ENCODE assay signal across 27 cellular contexts in genomic region chr10:72761498-72761897, GRCh38.
"Had no signal": no experiment of that assay in that cellular context is flagged by ENCODE, and none has a peak within 500 bp of the region (broad histone marks: within the 10 kb centered on the region; RNA-seq: fewer than 3 reads in every experiment).

No MANE protein-coding gene starts in this region.

- H3K4me1 ChIP-seq: ascending aorta, breast epithelium had no signal

- H3K27me3 ChIP-seq: ascending aorta, breast epithelium, cardiac muscle cell, dorsolateral prefrontal cortex had no signal

- H3K27ac ChIP-seq: ascending aorta, breast epithelium, cardiac muscle cell, coronary artery, epithelial cell of prostate had no signal

- H3K4me1 Mint-ChIP-seq: activated CD4-positive, alpha-beta T cell treated with anti-CD3 and anti-CD28 coated beads for 36 hours; activated CD4-positive, alpha-beta T cell treated with anti-CD3 and anti-CD28 coated beads, Interleukin-2, amount 10 ng/mL, durations not matched to agents 24 days and 14 days; activated CD8-positive, alpha-beta memory T cell treated with anti-CD3 and anti-CD28 coated beads, Interleukin-2, amount 10 ng/mL, durations not matched to agents 7 days and 5 days; activated naive CD4-positive, alpha-beta T cell treated with anti-CD3 and anti-CD28 coated beads, Interleukin-2, amount 10 ng/mL, durations not matched to agents 7 days and 5 days had no signal

- H3K27me3 Mint-ChIP-seq: activated CD4-positive, alpha-beta memory T cell treated with anti-CD3 and anti-CD28 coated beads for 36 hours; activated CD4-positive, alpha-beta T cell treated with anti-CD3 and anti-CD28 coated beads for 36 hours; activated CD4-positive, alpha-beta T cell treated with anti-CD3 and anti-CD28 coated beads, Interleukin-2, amount 10 ng/mL, durations not matched to agents 24 days and 14 days; activated CD8-positive, alpha-beta memory T cell treated with anti-CD3 and anti-CD28 coated beads, Interleukin-2, amount 10 ng/mL, durations not matched to agents 7 days and 5 days; activated naive CD4-positive, alpha-beta T cell treated with anti-CD3 and anti-CD28 coated beads, Interleukin-2, amount 10 ng/mL, durations not matched to agents 7 days and 5 days; activated T-cell treated with anti-CD3 and anti-CD28 coated beads, Interleukin-2, amount 50 U/mL, for 24 hours; dendritic cell treated with granulocyte-macrophage colony-stimulating factor and Interleukin-4, amounts not matched to agents 40 ng/mL and 50 ng/mL, for 4 days had no signal

- H3K9me3 ChIP-seq: ascending aorta, breast epithelium had no signal

- DNase-seq: activated CD4-positive, alpha-beta memory T cell treated with anti-CD3 and anti-CD28 coated beads for 36 hours; activated CD4-positive, alpha-beta T cell treated with anti-CD3 and anti-CD28 coated beads for 36 hours; activated CD4-positive, alpha-beta T cell treated with anti-CD3 and anti-CD28 coated beads, Interleukin-2, amount 10 ng/mL, durations not matched to agents 24 days and 14 days; activated CD4-positive, CD25-positive, alpha-beta regulatory T cell; activated CD4-positive, CD25-positive, alpha-beta regulatory T cell treated with anti-CD3 and anti-CD28 coated beads, Interleukin-2, amount 50 U/mL, for 72 hours; activated CD8-positive, alpha-beta memory T cell treated with anti-CD3 and anti-CD28 coated beads, Interleukin-2, amount 10 ng/mL, durations not matched to agents 7 days and 5 days; activated CD8-positive, alpha-beta memory T cell treated with anti-CD3 and anti-CD28 coated beads, Interleukin-2, amount 50 U/mL, for 4 hours; activated CD8-positive, alpha-beta T cell treated with anti-CD3 and anti-CD28 coated beads, Interleukin-2, amount 10 ng/mL, durations not matched to agents 7 days and 5 days; activated gamma-delta T cell; activated naive CD4-positive, alpha-beta T cell; activated naive CD4-positive, alpha-beta T cell treated with anti-CD3 and anti-CD28 coated beads, Interleukin-2, amount 10 ng/mL, durations not matched to agents 7 days and 5 days; activated naive CD8-positive, alpha-beta T cell treated with anti-CD3 and anti-CD28 coated beads, Interleukin-2, amount 10 ng/mL, durations not matched to agents 7 days and 5 days; activated T-cell treated with anti-CD3 and anti-CD28 coated beads, Interleukin-2, amount 50 U/mL, for 24 hours; activated T-cell treated with anti-CD3 and anti-CD28 coated beads, Interleukin-2, amount 50 U/mL, for 72 hours; central memory CD4-positive, alpha-beta T cell; cerebellar nuclear complex; dorsolateral prefrontal cortex; effector memory CD4-positive, alpha-beta T cell; T-helper 2 cell had no signal

- H3K4me3 ChIP-seq: ascending aorta, breast epithelium, cardiac muscle cell, coronary artery, dorsolateral prefrontal cortex had no signal

- H3K9me3 Mint-ChIP-seq: activated CD4-positive, alpha-beta T cell treated with anti-CD3 and anti-CD28 coated beads, Interleukin-2, amount 10 ng/mL, durations not matched to agents 24 days and 14 days; activated naive CD4-positive, alpha-beta T cell treated with anti-CD3 and anti-CD28 coated beads, Interleukin-2, amount 10 ng/mL, durations not matched to agents 7 days and 5 days; dendritic cell treated with granulocyte-macrophage colony-stimulating factor and Interleukin-4, amounts not matched to agents 40 ng/mL and 50 ng/mL, for 4 days had no signal

- H3K27ac Mint-ChIP-seq: activated CD4-positive, alpha-beta memory T cell treated with anti-CD3 and anti-CD28 coated beads for 36 hours; activated CD4-positive, alpha-beta T cell treated with anti-CD3 and anti-CD28 coated beads for 36 hours; activated CD4-positive, alpha-beta T cell treated with anti-CD3 and anti-CD28 coated beads, Interleukin-2, amount 10 ng/mL, durations not matched to agents 24 days and 14 days; activated CD8-positive, alpha-beta memory T cell treated with anti-CD3 and anti-CD28 coated beads, Interleukin-2, amount 10 ng/mL, durations not matched to agents 7 days and 5 days; activated CD8-positive, alpha-beta T cell treated with anti-CD3 and anti-CD28 coated beads, Interleukin-2, amount 10 ng/mL, durations not matched to agents 7 days and 5 days; activated naive CD4-positive, alpha-beta T cell treated with anti-CD3 and anti-CD28 coated beads, Interleukin-2, amount 10 ng/mL, durations not matched to agents 7 days and 5 days; activated naive CD4-positive, alpha-beta T cell treated with anti-CD3 and anti-CD28 coated beads, Interleukin-2, amount 50 U/mL, for 72 hours; activated naive CD8-positive, alpha-beta T cell treated with anti-CD3 and anti-CD28 coated beads, Interleukin-2, amount 10 ng/mL, durations not matched to agents 7 days and 5 days; activated T-cell treated with anti-CD3 and anti-CD28 coated beads, Interleukin-2, amount 50 U/mL, for 24 hours; activated T-cell treated with anti-CD3 and anti-CD28 coated beads, Interleukin-2, amount 50 U/mL, for 72 hours; dendritic cell treated with granulocyte-macrophage colony-stimulating factor and Interleukin-4, amounts not matched to agents 40 ng/mL and 50 ng/mL, for 4 days had no signal

- H3K36me3 ChIP-seq: ascending aorta, breast epithelium, cardiac muscle cell had no signal

- H3K4me3 Mint-ChIP-seq: activated CD4-positive, alpha-beta memory T cell treated with anti-CD3 and anti-CD28 coated beads for 36 hours; activated CD4-positive, alpha-beta T cell treated with anti-CD3 and anti-CD28 coated beads for 36 hours; activated CD4-positive, alpha-beta T cell treated with anti-CD3 and anti-CD28 coated beads, Interleukin-2, amount 10 ng/mL, durations not matched to agents 24 days and 14 days; activated CD8-positive, alpha-beta memory T cell treated with anti-CD3 and anti-CD28 coated beads, Interleukin-2, amount 10 ng/mL, durations not matched to agents 7 days and 5 days; activated CD8-positive, alpha-beta T cell treated with anti-CD3 and anti-CD28 coated beads, Interleukin-2, amount 10 ng/mL, durations not matched to agents 7 days and 5 days; activated naive CD4-positive, alpha-beta T cell treated with anti-CD3 and anti-CD28 coated beads, Interleukin-2, amount 10 ng/mL, durations not matched to agents 7 days and 5 days; activated naive CD8-positive, alpha-beta T cell treated with anti-CD3 and anti-CD28 coated beads, Interleukin-2, amount 10 ng/mL, durations not matched to agents 7 days and 5 days; activated T-cell treated with anti-CD3 and anti-CD28 coated beads, Interleukin-2, amount 50 U/mL, for 24 hours; activated T-cell treated with anti-CD3 and anti-CD28 coated beads, Interleukin-2, amount 50 U/mL, for 72 hours; brain; dendritic cell treated with granulocyte-macrophage colony-stimulating factor and Interleukin-4, amounts not matched to agents 40 ng/mL and 50 ng/mL, for 4 days had no signal

- ATAC-seq: activated CD4-positive, alpha-beta T cell treated with anti-CD3 and anti-CD28 coated beads for 36 hours; activated CD8-positive, alpha-beta memory T cell treated with anti-CD3 and anti-CD28 coated beads, Interleukin-2, amount 10 ng/mL, durations not matched to agents 7 days and 5 days; activated CD8-positive, alpha-beta T cell treated with anti-CD3 and anti-CD28 coated beads, Interleukin-2, amount 10 ng/mL, durations not matched to agents 7 days and 5 days; activated naive CD4-positive, alpha-beta T cell treated with anti-CD3 and anti-CD28 coated beads, Interleukin-2, amount 50 U/mL, for 72 hours; activated T-cell treated with anti-CD3 and anti-CD28 coated beads, Interleukin-2, amount 50 U/mL, for 72 hours had no signal
